In the genomic region with DNA sequence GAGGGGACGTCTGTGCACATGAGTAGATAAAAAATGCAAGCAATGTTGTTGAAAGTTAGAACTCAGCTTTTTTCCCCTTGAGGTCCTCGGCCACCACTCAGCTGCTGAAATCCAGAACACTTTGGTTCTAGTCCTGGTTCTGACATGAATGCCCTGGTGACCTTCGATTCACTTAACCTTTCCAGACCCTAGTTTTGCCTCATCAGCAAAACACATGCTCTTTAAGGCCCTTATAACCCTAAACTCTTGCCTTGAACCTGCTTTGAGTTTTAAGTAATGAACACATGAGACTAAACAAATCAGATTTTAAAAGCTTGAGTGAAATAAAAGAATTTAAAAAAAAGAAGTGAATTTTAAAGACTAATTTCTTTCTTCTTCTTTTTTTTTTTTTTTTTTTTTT, we compare ENCODE assay signal across 28 cellular contexts. TPM values are rescaled to one million over a fixed set of nuclear protein-coding genes. Genes with fewer than 3 reads are reported as not detected.
DNase-seq lines count a peak whose midpoint lies in the region; ATAC-seq, FAIRE-seq and TF ChIP-seq lines count a peak whose summit lies in the region.
"Had no signal": no experiment of that assay in that cellular context is flagged by ENCODE, and none has a peak within 500 bp of the region (broad histone marks: within the 10 kb centered on the region; RNA-seq: fewer than 3 reads in every experiment).

No MANE protein-coding gene starts in this region.

- no peak overlapping the region for H3K4me2 ChIP-seq in HepG2 (ENCODE audit: low read depth, low read length)
- H3K4me2 ChIP-seq in KMS-11: peak overlapping the region; percentile 79
- H3K4me2 ChIP-seq in K562 (ENCODE audit: insufficient read depth, low read length): no peak overlapping the region
- H3K4me2 ChIP-seq: BLaER1 had no signal

- intact Hi-C loops in HepG2 (cut with micrococcal nuclease; ENCODE audit: unreplicated experiment) (no loop called here), right lobe of liver (cut with DNase I) (no loop called here), K562 (cut with micrococcal nuclease) (no loop called here)

- H3K27me3 ChIP-seq in HepG2 (ENCODE audit: control insufficient read depth in 1 of 2, insufficient read depth in 2 of 2, low read length in 2 of 2) (peaks cover 3 to 21% of the 10 kb centered on the region in 2 experiments; a peak in 4 of 5 replicates), right lobe of liver (no peaks in the 10 kb centered on the region), KMS-11 (ENCODE audit: insufficient read depth, low read depth) (no peaks in the 10 kb centered on the region), SJSA1 (replicated peaks) (no peaks in the 10 kb centered on the region), K562 (ENCODE audit: control insufficient read depth in 2 of 2, insufficient read depth in 2 of 2, low read length in 2 of 2) (peaks cover 34% of the 10 kb centered on the region in 2 experiments)
- H3K27me3 ChIP-seq: BLaER1 had no signal

- ATAC-seq in HepG2: no peak
- ATAC-seq in right lobe of liver: no peak
- ATAC-seq in K562: no peak
- ATAC-seq in omental fat pad (ENCODE audit: low FRiP score): no peak
- ATAC-seq in HG03108 (IDR thresholded peaks at IDR 0.05; ENCODE audit: unreplicated experiment): no peak
- ATAC-seq: GM12878 had no signal

- 2% methylated on average over 3 of the region's 3 CpGs for WGBS in HepG2 (ENCODE audit: low lambda C conversion rate)
- WGBS in right lobe of liver (ENCODE audit: insufficient coverage, low coverage, low lambda C conversion rate, missing lambda C conversion rate): 35% methylated on average over 2 of the region's 3 CpGs
- 0% methylated on average over 3 of the region's 3 CpGs for WGBS in K562 (ENCODE audit: insufficient coverage, low coverage, missing lambda C conversion rate)

- DNase-seq in HepG2 (ENCODE audit: low spot score) (no peak), right lobe of liver (no peak), SJSA1 (ENCODE audit: low read depth in 1 of 2, low spot score in 2 of 2) (no peak), K562 (ENCODE audit: extremely low read depth in 1 of 4, low spot score in 3 of 4) (no peak), omental fat pad (ENCODE audit: low spot score) (no peak), medulla oblongata (ENCODE audit: extremely low spot score) (no peak)
- DNase-seq: ACHN; BE2C; C1 segment of cervical spinal cord; CD4-positive, alpha-beta memory T cell; CD4-positive, CD25-positive, alpha-beta regulatory T cell; CD8-positive, alpha-beta memory T cell; COR-L47; DMS 273 treated with DMSO at 0.1 percent for 48 hours; DMS153; DMS53; DMS79; DND-41; EL; GDM1 had no signal

- POLR2A ChIA-PET in HepG2 (lab: Yijun Ruan, JAX): no interaction called here
- POLR2A ChIA-PET in K562 (lab: Yijun Ruan, JAX): no interaction called here

- TF ChIP-seq POLR2A in HepG2 (IDR thresholded peaks at IDR 0.05; ENCODE audit: insufficient read depth in 1 of 2, low read depth in 2 of 2, low read length in 2 of 2): no peak
- no peak for TF ChIP-seq POLR2A in right lobe of liver (IDR thresholded peaks at IDR 0.05)
- no peak for TF ChIP-seq POLR2A in K562 (conservative IDR thresholded peaks at IDR 0.05)

- in situ Hi-C loops in HepG2 (cut with HindIII; ENCODE audit: extremely low pct_ligation_motif_present, low pct_unique_long_range_greater_than_20kb): no loop called here
- in situ Hi-C loops in K562 (cut with MboI): no loop called here

- H3K9me3 ChIP-seq in HepG2 (ENCODE audit: low read length) (no peaks in the 10 kb centered on the region), right lobe of liver (no peaks in the 10 kb centered on the region), SJSA1 (replicated peaks) (no peaks in the 10 kb centered on the region), K562 (replicated peaks; ENCODE audit: control insufficient read depth, insufficient read depth, low read depth, low read length) (no peaks in the 10 kb centered on the region)
- H3K9me3 ChIP-seq: BE2C, BLaER1 had no signal

- H3K4me3 ChIP-seq in HepG2 (replicated peaks in 1 of 3; ENCODE audit: insufficient read depth in 1 of 3, low read depth in 2 of 3, low read length in 3 of 3) (no peak overlapping the region), right lobe of liver (no peak overlapping the region), KMS-11 (IDR thresholded peaks at IDR 0.05; ENCODE audit: insufficient read depth, low read depth, low read length) (no peak overlapping the region), SJSA1 (no peak overlapping the region), K562 (no peak overlapping the region)
- H3K4me3 ChIP-seq: BLaER1, GM12878 had no signal

- TF ChIP-seq CTCF in HepG2 (CRISPR knock-in tag; IDR thresholded peaks at IDR 0.05) (no peak), right lobe of liver (IDR thresholded peaks at IDR 0.05) (no peak), KMS-11 (conservative IDR thresholded peaks at IDR 0.05; ENCODE audit: low read depth, low read length) (no peak), K562 (IDR thresholded peaks at IDR 0.05 in 2 of 3, conservative IDR thresholded peaks at IDR 0.05 in 1 of 3; ENCODE audit: insufficient read depth in 2 of 3, low read depth in 1 of 3, low read length in 3 of 3) (no peak), omental fat pad (IDR thresholded peaks at IDR 0.05) (no peak)

- H3K27ac ChIP-seq in HepG2 (ENCODE audit: extremely low read length, insufficient read depth, low read length) (no peak overlapping the region), right lobe of liver (no peak overlapping the region), KMS-11 (peak overlapping the region; percentile 91), SJSA1 (peak overlapping the region; percentile 60; the same call in 1 of the 2 replicates), K562 (ENCODE audit: extremely low read depth, low read depth, low read length) (no peak overlapping the region)
- H3K27ac ChIP-seq: 22Rv1, BLaER1 had no signal

- no TSS peak for BruUV-seq in HepG2 (replicated peaks; lab: Mats Ljungman, UMichigan)
- no TSS peak for BruUV-seq in K562 (replicated peaks; lab: Mats Ljungman, UMichigan)

- no peaks in the 10 kb centered on the region for H3K4me1 ChIP-seq in HepG2 (ENCODE audit: insufficient read depth, low read length)
- H3K4me1 ChIP-seq in right lobe of liver: no peaks in the 10 kb centered on the region
- peaks cover 59% of the 10 kb centered on the region for H3K4me1 ChIP-seq in KMS-11 (ENCODE audit: low read depth, poor library complexity, severe bottlenecking)
- peaks cover 19% of the 10 kb centered on the region for H3K4me1 ChIP-seq in SJSA1 (replicated peaks)
- no peaks in the 10 kb centered on the region for H3K4me1 ChIP-seq in K562 (replicated peaks in 1 of 2; ENCODE audit: control insufficient read depth in 2 of 2, insufficient read depth in 2 of 2, low read length in 2 of 2)
- H3K4me1 ChIP-seq: BE2C, BLaER1 had no signal

- no peaks in the 10 kb centered on the region for H4K20me1 ChIP-seq in HepG2 (ENCODE audit: insufficient read depth, low read length)
- no peaks in the 10 kb centered on the region for H4K20me1 ChIP-seq in KMS-11 (ENCODE audit: insufficient read depth)
- no peaks in the 10 kb centered on the region for H4K20me1 ChIP-seq in K562 (replicated peaks; ENCODE audit: control insufficient read depth, insufficient read depth, low read length)
- H4K20me1 ChIP-seq: BLaER1 had no signal

- TF ChIP-seq EP300 in HepG2 (IDR thresholded peaks at IDR 0.05; ENCODE audit: low read depth in 2 of 2, low read length in 2 of 2) (no peak), HepG2 (CRISPR knock-in tag; IDR thresholded peaks at IDR 0.05; ENCODE audit: borderline replicate concordance) (no peak), K562 (IDR thresholded peaks at IDR 0.05; ENCODE audit: low read length) (no peak)

- H3K79me2 ChIP-seq in HepG2 (ENCODE audit: insufficient read depth, low read length) (no peaks in the 10 kb centered on the region), KMS-11 (ENCODE audit: insufficient read depth, low read depth) (no peaks in the 10 kb centered on the region; the same call in 1 of the 2 replicates), K562 (ENCODE audit: control insufficient read depth, insufficient read depth, low read length) (no peaks in the 10 kb centered on the region)

- CTCF ChIA-PET in HepG2 (lab: Yijun Ruan, JAX; ENCODE audit: low intra/inter-chr PET ratio, low total read pairs): no interaction called here
- CTCF ChIA-PET in K562 (lab: Yijun Ruan, JAX; ENCODE audit: low intra/inter-chr PET ratio): no interaction called here

- TF ChIP-seq RAD21 in HepG2 (CRISPR knock-in tag; IDR thresholded peaks at IDR 0.05) (no peak), K562 (CRISPR knock-in tag; conservative IDR thresholded peaks at IDR 0.05 in 1 of 2, IDR thresholded peaks at IDR 0.05 in 1 of 2) (no peak)

- H3K9ac ChIP-seq in HepG2 (ENCODE audit: insufficient read depth, low read depth, low read length): no peak overlapping the region
- H3K9ac ChIP-seq in KMS-11: peak overlapping the region; percentile 64
- no peak overlapping the region for H3K9ac ChIP-seq in K562 (ENCODE audit: insufficient read depth in 1 of 2, low read depth in 2 of 2, low read length in 2 of 2)
- H3K9ac ChIP-seq: BLaER1 had no signal

- H2AFZ ChIP-seq in HepG2 (ENCODE audit: low read length) (no peak overlapping the region), KMS-11 (ENCODE audit: low read depth) (peak overlapping the region; percentile 34; the same call in 1 of the 2 replicates), K562 (ENCODE audit: low read depth, low read length) (no peak overlapping the region)

- no peaks in the 10 kb centered on the region for H3K9me1 ChIP-seq in K562 (ENCODE audit: control insufficient read depth, insufficient read depth, low read length)

- H3K36me3 ChIP-seq in HepG2 (replicated peaks in 1 of 2; ENCODE audit: control insufficient read depth in 1 of 2, insufficient read depth in 2 of 2, low read length in 2 of 2): no peaks in the 10 kb centered on the region
- no peaks in the 10 kb centered on the region for H3K36me3 ChIP-seq in right lobe of liver
- no peaks in the 10 kb centered on the region for H3K36me3 ChIP-seq in KMS-11 (ENCODE audit: insufficient read depth)
- H3K36me3 ChIP-seq in SJSA1: no peaks in the 10 kb centered on the region
- no peaks in the 10 kb centered on the region for H3K36me3 ChIP-seq in K562 (ENCODE audit: control insufficient read depth, insufficient read depth, low read length)
- H3K36me3 ChIP-seq: BE2C, BLaER1 had no signal

- FAIRE-seq in HepG2 (lab: Jason Lieb, UNC): no peak
- FAIRE-seq in K562 (lab: Jason Lieb, UNC): no peak
- FAIRE-seq: GM12878, GM12892, GM18507 had no signal

RNA-seq across cellular contexts. Expression of a gene that starts 33.4 kb away (rescaled TPM):
- total RNA-seq in HepG2 (2016; rRNA removed; fragmentation: Illumina TruSeq; extraction: Trizol): 0.09 TPM in 1 of 2 replicates, not detected in the other
- not detected in 2 replicates for total RNA-seq in HepG2 (2016; cell fraction: cytosol; rRNA removed; fragmentation: Illumina TruSeq; extraction: Trizol; ENCODE audit: low read depth)
- not detected in 2 replicates for total RNA-seq in HepG2 (2016; cell fraction: insoluble cytoplasmic fraction; rRNA removed; fragmentation: Illumina TruSeq; extraction: Trizol)
- not detected in 2 replicates for total RNA-seq in HepG2 (2016; cell fraction: membrane; rRNA removed; fragmentation: Illumina TruSeq; extraction: Trizol)
- not detected in 2 replicates for total RNA-seq in HepG2 (2016; cell fraction: nucleus; rRNA removed; fragmentation: Illumina TruSeq; extraction: Trizol)
- polyA plus RNA-seq in HepG2 (2011; rRNA removed): 0.14 and 0.18 TPM in 2 replicates
- 0.11 and 0.17 TPM in 2 replicates for polyA plus RNA-seq in HepG2 (2011; cell fraction: cytosol; rRNA removed)
- 0.10 and 0.13 TPM in 2 replicates for polyA plus RNA-seq in HepG2 (2011; cell fraction: nucleus; rRNA removed)
- 0.07 and 0.41 TPM in 2 replicates for polyA plus RNA-seq in HepG2 (2012)
- not detected in 2 replicates for polyA plus RNA-seq in HepG2 (2016; cell fraction: cytosol; fragmentation: Illumina TruSeq; extraction: Trizol; ENCODE audit: low read depth)
- polyA plus RNA-seq in HepG2 (2016; cell fraction: insoluble cytoplasmic fraction; fragmentation: Illumina TruSeq; extraction: Trizol; ENCODE audit: low read depth): not detected in 2 replicates
- not detected in 2 replicates for polyA plus RNA-seq in HepG2 (2016; cell fraction: membrane; fragmentation: Illumina TruSeq; extraction: Trizol; ENCODE audit: low read depth)
- not detected in 2 replicates for polyA plus RNA-seq in HepG2 (2016; cell fraction: nucleus; fragmentation: Illumina TruSeq; extraction: Trizol; ENCODE audit: insufficient read depth, low read depth)
- 0.54 and 62.0 TPM in 2 replicates for polyA minus RNA-seq in HepG2 (2011; rRNA and poly(A)+ RNA removed; ENCODE audit: low replicate concordance)
- 0.30 and 0.35 TPM in 2 replicates for polyA minus RNA-seq in HepG2 (2011; cell fraction: cytosol; rRNA and poly(A)+ RNA removed)
- 0.25 and 0.39 TPM in 2 replicates for polyA minus RNA-seq in HepG2 (2011; cell fraction: nucleus; rRNA and poly(A)+ RNA removed)
- total RNA-seq in right lobe of liver: 1 to 10 TPM; 1.8 to 4.4 (median 2.6) TPM
- total RNA-seq in SJSA1 (2014; rRNA removed; shearing (Covaris generic)): 1.4 and 1.7 TPM in 2 replicates
- not detected in 2 replicates for total RNA-seq in K562 (2011; cell fraction: chromatin; rRNA removed; ENCODE audit: low replicate concordance)
- 0.17 TPM in 1 of 2 replicates, not detected in the other for total RNA-seq in K562 (2011; cell fraction: nucleolus; rRNA removed)
- not detected in 2 replicates for total RNA-seq in K562 (2011; cell fraction: nucleoplasm; rRNA removed)
- total RNA-seq in K562 (2014; rRNA removed): not detected in 2 replicates
- 0.10 TPM in 1 of 2 replicates, not detected in the other for total RNA-seq in K562 (2014; rRNA removed; fragmentation: Illumina TruSeq; extraction: Trizol)
- total RNA-seq in K562 (2015; rRNA removed; fragmentation: Illumina TruSeq; extraction: Trizol): 0.07 and 0.15 TPM in 2 replicates
- 0.07 and 0.13 TPM in 2 replicates for total RNA-seq in K562 (2021)
- 0.04 and 0.15 TPM in 2 replicates for polyA plus RNA-seq in K562 (2011; rRNA removed)
- polyA plus RNA-seq in K562 (2011; cell fraction: cytosol; rRNA removed): 0.06 and 0.21 TPM in 2 replicates
- polyA plus RNA-seq in K562 (2011; cell fraction: nucleus; rRNA removed): 0.06 TPM in 1 of 2 replicates, not detected in the other
- 0.13 and 0.26 TPM in 2 replicates for polyA plus RNA-seq in K562 (2012)
- 0.10 TPM in 2 replicates for polyA plus RNA-seq in K562 (2014; fragmentation: Illumina TruSeq; extraction: Trizol)
- polyA plus RNA-seq in K562 (2014; fragmentation: Nextera tagmentation; extraction: Ambion mirVana): under 1 TPM in 1 of 2 experiments, not detected in 1; 0.01 TPM
- 0.05 and 0.22 TPM in 2 replicates for polyA plus RNA-seq in K562 (2014; rRNA removed)
- 0.07 and 0.36 TPM in 2 replicates for polyA minus RNA-seq in K562 (2011; rRNA and poly(A)+ RNA removed)
- 1.1 TPM in 1 of 2 replicates, not detected in the other for polyA minus RNA-seq in K562 (2011; cell fraction: cytosol; rRNA and poly(A)+ RNA removed)
- polyA minus RNA-seq in K562 (2011; cell fraction: nucleus; rRNA and poly(A)+ RNA removed): 0.13 and 0.22 TPM in 2 replicates
- total RNA-seq in omental fat pad: 10 to 100 TPM in 3 of 4 donors, 1 to 10 TPM in 1; 4.6 to 72.2 (median 20.7) TPM
- total RNA-seq: CD4-positive, alpha-beta memory T cell; CD8-positive, alpha-beta memory T cell had no signal
- polyA plus RNA-seq: CD14-positive monocyte; CD4-positive, CD25-positive, alpha-beta regulatory T cell; CD8-positive, alpha-beta memory T cell had no signal

Comparison
In these comparisons a context has a peak if more than half of its experiments do, and no peak if none do; other contexts are left out.
1. H3K27ac ChIP-seq: peak in KMS-11 (single experiment) and SJSA1 (single experiment); none in HepG2 (single experiment), right lobe of liver (0 of 3) and K562 (single experiment).